12 cellular contexts compared by ENCODE assay signal in genomic region chr4:29805245-29805644, GRCh38.
DNase-seq lines count a peak whose midpoint lies in the region; ATAC-seq and TF ChIP-seq lines count a peak whose summit lies in the region.
"Had no signal": no experiment of that assay in that cellular context is flagged by ENCODE, and none has a peak within 500 bp of the region (broad histone marks: within the 10 kb centered on the region; RNA-seq: fewer than 3 reads in every experiment).

No MANE protein-coding gene starts in this region.

- H3K27me3 Mint-ChIP-seq in WTC11 (ENCODE audit: low read depth), result peaks cover 2% of the 10 kb centered on the region; the same call in 1 of the 2 replicates
- H3K27me3 Mint-ChIP-seq: T-helper 17 cell had no signal

- peaks cover 13% of the 10 kb centered on the region for H3K36me3 Mint-ChIP-seq in WTC11

- CTCF ChIA-PET in WTC11 (lab: Charles Lee), result no interaction called here

- DNase-seq in NCI-H345 (lab: John Stamatoyannopoulos, UW), result peak; percentile 21
- DNase-seq in NCI-H345 treated with DMSO at 0.1 percent for 48 hours (lab: John Stamatoyannopoulos, UW; ENCODE audit: unreplicated experiment), result no peak
- DNase-seq in NCI-H2081 treated with DMSO at 0.1 percent for 48 hours (lab: John Stamatoyannopoulos, UW), result peak; percentile 20
- peak; percentile 16 for DNase-seq in WTC11 (ENCODE audit: low spot score)
- DNase-seq in retinal pigment epithelial cell (ENCODE audit: low read depth), result no peak
- no peak for DNase-seq in HK-2 (ENCODE audit: unreplicated experiment)
- no peak for DNase-seq in stimulated activated CD4-positive, alpha-beta T cell treated with anti-CD3 and anti-CD28 coated beads, Interleukin-15, amount 100 ng/mL, for 24 hours
- DNase-seq in GM10266 (ENCODE audit: extremely low spot score), result no peak
- DNase-seq: lower lobe of right lung; NCI-H526 treated with DMSO at 0.1 percent for 48 hours; stimulated activated CD4-positive, alpha-beta T cell treated with anti-CD3 and anti-CD28 coated beads, Interleukin-4, amount 100 ng/mL, for 24 hours; T-helper 17 cell had no signal

- peaks cover 12% of the 10 kb centered on the region for H3K4me1 Mint-ChIP-seq in WTC11
- H3K4me1 Mint-ChIP-seq: T-helper 17 cell had no signal

- no peak overlapping the region for H3K4me3 ChIP-seq in retinal pigment epithelial cell (ENCODE audit: low read length)
- H3K4me3 ChIP-seq: lower lobe of right lung had no signal

- ATAC-seq in WTC11, result peak; percentile 84
- ATAC-seq: lower lobe of right lung, T-helper 17 cell had no signal

- H3K4me3 Mint-ChIP-seq in WTC11, result no peak overlapping the region
- H3K4me3 Mint-ChIP-seq: T-helper 17 cell had no signal

- TF ChIP-seq CTCF in WTC11 (IDR thresholded peaks at IDR 0.05), result no peak
- peak; percentile 54 for TF ChIP-seq CTCF in retinal pigment epithelial cell (conservative IDR thresholded peaks at IDR 0.05; ENCODE audit: low read depth, low read length)
- TF ChIP-seq CTCF in GM10266 (IDR thresholded peaks at IDR 0.05; ENCODE audit: control insufficient read depth, insufficient read depth, low read depth, missing control alignments), result no peak

- POLR2A ChIA-PET in WTC11 (lab: Charles Lee), result no interaction called here

- H3K27ac Mint-ChIP-seq in WTC11, result no peak overlapping the region
- H3K27ac Mint-ChIP-seq: T-helper 17 cell had no signal

- peaks cover 19% of the 10 kb centered on the region for H3K9me3 Mint-ChIP-seq in WTC11

TF ChIP-seq in WTC11, 78 proteins besides CTCF, POLR2A, EP300 and RAD21:
- TF ChIP-seq ZMAT4 (CRISPR knock-in tag; IDR thresholded peaks at IDR 0.05), result no peak
- TF ChIP-seq ERG (CRISPR knock-in tag; IDR thresholded peaks at IDR 0.05), result no peak
- no peak for TF ChIP-seq ELF4 (CRISPR knock-in tag; IDR thresholded peaks at IDR 0.05; ENCODE audit: low read depth)
- TF ChIP-seq SMAD4 (CRISPR knock-in tag; IDR thresholded peaks at IDR 0.05), result no peak
- TF ChIP-seq GABPB1 (CRISPR knock-in tag; IDR thresholded peaks at IDR 0.05), result no peak
- no peak for TF ChIP-seq ATF1 (CRISPR knock-in tag; IDR thresholded peaks at IDR 0.05)
- TF ChIP-seq USF2 (CRISPR knock-in tag; IDR thresholded peaks at IDR 0.05), result no peak
- TF ChIP-seq, protein P1, sequence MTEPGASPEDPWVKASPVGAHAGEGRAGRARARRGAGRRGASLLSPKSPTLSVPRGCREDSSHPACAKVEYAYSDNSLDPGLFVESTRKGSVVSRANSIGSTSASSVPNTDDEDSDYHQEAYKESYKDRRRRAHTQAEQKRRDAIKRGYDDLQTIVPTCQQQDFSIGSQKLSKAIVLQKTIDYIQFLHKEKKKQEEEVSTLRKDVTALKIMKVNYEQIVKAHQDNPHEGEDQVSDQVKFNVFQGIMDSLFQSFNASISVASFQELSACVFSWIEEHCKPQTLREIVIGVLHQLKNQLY (CRISPR knock-in tag; IDR thresholded peaks at IDR 0.05), result no peak
- TF ChIP-seq TEAD4 (CRISPR knock-in tag; IDR thresholded peaks at IDR 0.05), result no peak

Comparison
In these comparisons a context has a peak if more than half of its experiments do, and no peak if none do; other contexts are left out.
1. DNase-seq: peak in NCI-H345 (single experiment), NCI-H2081 treated with DMSO at 0.1 percent for 48 hours (single experiment) and WTC11 (single experiment); none in NCI-H345 treated with DMSO at 0.1 percent for 48 hours (single experiment), retinal pigment epithelial cell (single experiment), HK-2 (single experiment), stimulated activated CD4-positive, alpha-beta T cell treated with anti-CD3 and anti-CD28 coated beads, Interleukin-15, amount 100 ng/mL, for 24 hours (single experiment) and GM10266 (single experiment).